In the genomic region with DNA sequence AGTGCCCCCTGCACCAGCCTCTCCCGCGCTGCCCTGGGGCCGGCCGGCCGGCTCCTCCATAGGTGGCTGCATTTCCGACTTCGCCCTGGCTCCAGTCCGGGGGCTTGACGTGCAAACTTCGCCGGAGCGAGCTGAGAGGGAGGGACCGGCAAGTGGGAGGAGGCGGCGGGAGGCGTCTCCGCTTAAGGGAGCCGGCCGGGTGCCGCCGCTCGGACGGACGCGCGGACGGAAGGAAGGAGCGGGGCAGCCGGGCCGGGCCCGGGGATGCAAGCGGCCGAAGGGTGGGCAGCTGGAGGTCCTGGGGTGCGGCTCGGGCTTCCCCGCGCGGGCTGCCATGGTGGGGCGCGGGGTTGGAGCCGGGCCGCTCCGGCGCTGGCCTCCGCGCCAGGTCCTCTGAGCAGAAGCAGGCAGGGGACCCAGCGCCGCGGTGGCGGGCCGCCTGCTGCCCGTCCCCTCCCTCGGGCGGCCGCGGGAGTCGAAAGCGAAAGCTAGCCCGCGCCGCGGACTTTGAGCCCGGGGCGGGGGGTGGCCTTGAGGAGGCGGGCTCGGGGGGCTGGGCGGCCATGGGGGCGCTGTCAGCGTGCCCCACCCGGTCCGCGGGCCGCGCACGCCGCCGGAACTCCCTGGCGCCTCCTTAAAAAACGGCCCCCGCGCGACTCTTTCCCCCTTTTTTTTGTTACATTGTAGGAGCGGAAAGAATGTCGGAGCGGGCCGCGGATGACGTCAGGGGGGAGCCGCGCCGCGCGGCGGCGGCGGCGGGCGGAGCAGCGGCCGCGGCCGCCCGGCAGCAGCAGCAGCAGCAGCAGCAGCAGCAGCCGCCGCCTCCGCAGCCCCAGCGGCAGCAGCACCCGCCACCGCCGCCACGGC, we compare ENCODE assay signal across 1 cellular context.
TF ChIP-seq lines count a peak whose summit lies in the region.

A gene (minus strand): TSS at position 483 of the 867 bp plus-strand sequence.

TF ChIP-seq in WTC11, 78 proteins besides CTCF, POLR2A, EP300 and RAD21 (continued from another document and continues in another):
- TF ChIP-seq, protein P1, sequence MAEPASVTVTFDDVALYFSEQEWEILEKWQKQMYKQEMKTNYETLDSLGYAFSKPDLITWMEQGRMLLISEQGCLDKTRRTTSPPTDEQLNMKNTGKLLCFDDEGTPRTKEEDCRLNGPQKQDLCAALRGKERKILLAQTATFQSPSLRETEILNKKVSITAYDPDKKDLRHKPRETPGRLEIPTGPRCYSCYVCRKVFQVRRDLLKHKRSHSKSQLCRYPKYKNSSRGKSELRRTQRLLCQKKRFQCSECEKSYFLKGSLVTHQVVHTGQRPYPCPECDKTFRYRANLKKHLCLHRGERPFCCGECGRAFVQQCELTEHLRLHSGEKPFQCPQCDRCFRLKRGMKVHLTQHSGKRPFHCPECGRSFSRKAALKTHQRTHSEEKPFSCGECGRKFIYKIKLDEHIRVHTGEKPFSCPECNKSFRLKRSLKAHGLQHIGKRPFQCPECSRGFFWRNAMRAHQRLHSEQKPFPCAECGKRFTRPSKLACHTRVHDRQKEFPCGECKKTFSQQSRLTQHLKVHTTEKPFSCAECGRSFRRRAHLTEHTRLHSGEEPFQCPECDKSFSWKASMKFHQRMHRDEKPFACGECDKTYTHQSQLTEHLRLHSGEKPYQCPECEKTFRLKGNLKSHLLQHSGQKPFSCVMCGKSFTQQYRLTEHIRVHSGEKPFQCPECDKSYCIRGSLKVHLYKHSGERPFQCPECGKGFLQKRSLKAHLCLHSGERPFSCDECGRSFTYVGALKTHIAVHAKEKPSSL (CRISPR knock-in tag; conservative IDR thresholded peaks at IDR 0.05), result no peak
- TF ChIP-seq, protein P2, sequence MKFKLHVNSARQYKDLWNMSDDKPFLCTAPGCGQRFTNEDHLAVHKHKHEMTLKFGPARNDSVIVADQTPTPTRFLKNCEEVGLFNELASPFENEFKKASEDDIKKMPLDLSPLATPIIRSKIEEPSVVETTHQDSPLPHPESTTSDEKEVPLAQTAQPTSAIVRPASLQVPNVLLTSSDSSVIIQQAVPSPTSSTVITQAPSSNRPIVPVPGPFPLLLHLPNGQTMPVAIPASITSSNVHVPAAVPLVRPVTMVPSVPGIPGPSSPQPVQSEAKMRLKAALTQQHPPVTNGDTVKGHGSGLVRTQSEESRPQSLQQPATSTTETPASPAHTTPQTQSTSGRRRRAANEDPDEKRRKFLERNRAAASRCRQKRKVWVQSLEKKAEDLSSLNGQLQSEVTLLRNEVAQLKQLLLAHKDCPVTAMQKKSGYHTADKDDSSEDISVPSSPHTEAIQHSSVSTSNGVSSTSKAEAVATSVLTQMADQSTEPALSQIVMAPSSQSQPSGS (CRISPR knock-in tag; IDR thresholded peaks at IDR 0.05; ENCODE audit: borderline replicate concordance, low read depth), result no peak
- TF ChIP-seq, protein P3, sequence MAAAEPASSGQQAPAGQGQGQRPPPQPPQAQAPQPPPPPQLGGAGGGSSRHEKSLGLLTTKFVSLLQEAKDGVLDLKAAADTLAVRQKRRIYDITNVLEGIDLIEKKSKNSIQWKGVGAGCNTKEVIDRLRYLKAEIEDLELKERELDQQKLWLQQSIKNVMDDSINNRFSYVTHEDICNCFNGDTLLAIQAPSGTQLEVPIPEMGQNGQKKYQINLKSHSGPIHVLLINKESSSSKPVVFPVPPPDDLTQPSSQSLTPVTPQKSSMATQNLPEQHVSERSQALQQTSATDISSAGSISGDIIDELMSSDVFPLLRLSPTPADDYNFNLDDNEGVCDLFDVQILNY (CRISPR knock-in tag; IDR thresholded peaks at IDR 0.05), result peak; percentile 48; the same call in 1 of the 2 replicates
- TF ChIP-seq, protein P4, sequence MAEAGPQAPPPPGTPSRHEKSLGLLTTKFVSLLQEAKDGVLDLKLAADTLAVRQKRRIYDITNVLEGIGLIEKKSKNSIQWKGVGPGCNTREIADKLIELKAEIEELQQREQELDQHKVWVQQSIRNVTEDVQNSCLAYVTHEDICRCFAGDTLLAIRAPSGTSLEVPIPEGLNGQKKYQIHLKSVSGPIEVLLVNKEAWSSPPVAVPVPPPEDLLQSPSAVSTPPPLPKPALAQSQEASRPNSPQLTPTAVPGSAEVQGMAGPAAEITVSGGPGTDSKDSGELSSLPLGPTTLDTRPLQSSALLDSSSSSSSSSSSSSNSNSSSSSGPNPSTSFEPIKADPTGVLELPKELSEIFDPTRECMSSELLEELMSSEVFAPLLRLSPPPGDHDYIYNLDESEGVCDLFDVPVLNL (CRISPR knock-in tag; IDR thresholded peaks at IDR 0.05; ENCODE audit: borderline replicate concordance, low read depth), result no peak
- TF ChIP-seq, protein P5, sequence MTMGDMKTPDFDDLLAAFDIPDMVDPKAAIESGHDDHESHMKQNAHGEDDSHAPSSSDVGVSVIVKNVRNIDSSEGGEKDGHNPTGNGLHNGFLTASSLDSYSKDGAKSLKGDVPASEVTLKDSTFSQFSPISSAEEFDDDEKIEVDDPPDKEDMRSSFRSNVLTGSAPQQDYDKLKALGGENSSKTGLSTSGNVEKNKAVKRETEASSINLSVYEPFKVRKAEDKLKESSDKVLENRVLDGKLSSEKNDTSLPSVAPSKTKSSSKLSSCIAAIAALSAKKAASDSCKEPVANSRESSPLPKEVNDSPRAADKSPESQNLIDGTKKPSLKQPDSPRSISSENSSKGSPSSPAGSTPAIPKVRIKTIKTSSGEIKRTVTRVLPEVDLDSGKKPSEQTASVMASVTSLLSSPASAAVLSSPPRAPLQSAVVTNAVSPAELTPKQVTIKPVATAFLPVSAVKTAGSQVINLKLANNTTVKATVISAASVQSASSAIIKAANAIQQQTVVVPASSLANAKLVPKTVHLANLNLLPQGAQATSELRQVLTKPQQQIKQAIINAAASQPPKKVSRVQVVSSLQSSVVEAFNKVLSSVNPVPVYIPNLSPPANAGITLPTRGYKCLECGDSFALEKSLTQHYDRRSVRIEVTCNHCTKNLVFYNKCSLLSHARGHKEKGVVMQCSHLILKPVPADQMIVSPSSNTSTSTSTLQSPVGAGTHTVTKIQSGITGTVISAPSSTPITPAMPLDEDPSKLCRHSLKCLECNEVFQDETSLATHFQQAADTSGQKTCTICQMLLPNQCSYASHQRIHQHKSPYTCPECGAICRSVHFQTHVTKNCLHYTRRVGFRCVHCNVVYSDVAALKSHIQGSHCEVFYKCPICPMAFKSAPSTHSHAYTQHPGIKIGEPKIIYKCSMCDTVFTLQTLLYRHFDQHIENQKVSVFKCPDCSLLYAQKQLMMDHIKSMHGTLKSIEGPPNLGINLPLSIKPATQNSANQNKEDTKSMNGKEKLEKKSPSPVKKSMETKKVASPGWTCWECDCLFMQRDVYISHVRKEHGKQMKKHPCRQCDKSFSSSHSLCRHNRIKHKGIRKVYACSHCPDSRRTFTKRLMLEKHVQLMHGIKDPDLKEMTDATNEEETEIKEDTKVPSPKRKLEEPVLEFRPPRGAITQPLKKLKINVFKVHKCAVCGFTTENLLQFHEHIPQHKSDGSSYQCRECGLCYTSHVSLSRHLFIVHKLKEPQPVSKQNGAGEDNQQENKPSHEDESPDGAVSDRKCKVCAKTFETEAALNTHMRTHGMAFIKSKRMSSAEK (CRISPR knock-in tag; IDR thresholded peaks at IDR 0.05; ENCODE audit: borderline replicate concordance), result no peak
- TF ChIP-seq ZNF121 (CRISPR knock-in tag; IDR thresholded peaks at IDR 0.05) (no peak), NR3C1 (CRISPR knock-in tag; conservative IDR thresholded peaks at IDR 0.05; ENCODE audit: low read depth) (no peak), KAT7 (CRISPR knock-in tag; IDR thresholded peaks at IDR 0.05; ENCODE audit: borderline replicate concordance) (no peak), NFE2L1 (CRISPR knock-in tag; IDR thresholded peaks at IDR 0.05) (no peak), ZNF317 (CRISPR knock-in tag; IDR thresholded peaks at IDR 0.05; ENCODE audit: borderline replicate concordance, low read depth) (no peak; the same call in 1 of the 2 replicates), RELA (CRISPR knock-in tag; IDR thresholded peaks at IDR 0.05; ENCODE audit: borderline replicate concordance) (no peak), IRF2 (CRISPR knock-in tag; IDR thresholded peaks at IDR 0.05; ENCODE audit: borderline replicate concordance, low read depth) (no peak), ZNF138 (CRISPR knock-in tag; conservative IDR thresholded peaks at IDR 0.05) (no peak), ZNF423 (CRISPR knock-in tag; IDR thresholded peaks at IDR 0.05) (no peak), EMX1 (CRISPR knock-in tag; IDR thresholded peaks at IDR 0.05) (no peak), FOXJ3 (CRISPR knock-in tag; IDR thresholded peaks at IDR 0.05; ENCODE audit: borderline replicate concordance) (no peak), NFATC4 (CRISPR knock-in tag; IDR thresholded peaks at IDR 0.05) (no peak), TEAD4 (CRISPR knock-in tag; IDR thresholded peaks at IDR 0.05) (no peak), CREB1 (CRISPR knock-in tag; IDR thresholded peaks at IDR 0.05) (no peak), CBFB (CRISPR knock-in tag; IDR thresholded peaks at IDR 0.05; ENCODE audit: low read depth) (no peak), JAZF1 (CRISPR knock-in tag; IDR thresholded peaks at IDR 0.05) (no peak)
- TF ChIP-seq, protein P6, sequence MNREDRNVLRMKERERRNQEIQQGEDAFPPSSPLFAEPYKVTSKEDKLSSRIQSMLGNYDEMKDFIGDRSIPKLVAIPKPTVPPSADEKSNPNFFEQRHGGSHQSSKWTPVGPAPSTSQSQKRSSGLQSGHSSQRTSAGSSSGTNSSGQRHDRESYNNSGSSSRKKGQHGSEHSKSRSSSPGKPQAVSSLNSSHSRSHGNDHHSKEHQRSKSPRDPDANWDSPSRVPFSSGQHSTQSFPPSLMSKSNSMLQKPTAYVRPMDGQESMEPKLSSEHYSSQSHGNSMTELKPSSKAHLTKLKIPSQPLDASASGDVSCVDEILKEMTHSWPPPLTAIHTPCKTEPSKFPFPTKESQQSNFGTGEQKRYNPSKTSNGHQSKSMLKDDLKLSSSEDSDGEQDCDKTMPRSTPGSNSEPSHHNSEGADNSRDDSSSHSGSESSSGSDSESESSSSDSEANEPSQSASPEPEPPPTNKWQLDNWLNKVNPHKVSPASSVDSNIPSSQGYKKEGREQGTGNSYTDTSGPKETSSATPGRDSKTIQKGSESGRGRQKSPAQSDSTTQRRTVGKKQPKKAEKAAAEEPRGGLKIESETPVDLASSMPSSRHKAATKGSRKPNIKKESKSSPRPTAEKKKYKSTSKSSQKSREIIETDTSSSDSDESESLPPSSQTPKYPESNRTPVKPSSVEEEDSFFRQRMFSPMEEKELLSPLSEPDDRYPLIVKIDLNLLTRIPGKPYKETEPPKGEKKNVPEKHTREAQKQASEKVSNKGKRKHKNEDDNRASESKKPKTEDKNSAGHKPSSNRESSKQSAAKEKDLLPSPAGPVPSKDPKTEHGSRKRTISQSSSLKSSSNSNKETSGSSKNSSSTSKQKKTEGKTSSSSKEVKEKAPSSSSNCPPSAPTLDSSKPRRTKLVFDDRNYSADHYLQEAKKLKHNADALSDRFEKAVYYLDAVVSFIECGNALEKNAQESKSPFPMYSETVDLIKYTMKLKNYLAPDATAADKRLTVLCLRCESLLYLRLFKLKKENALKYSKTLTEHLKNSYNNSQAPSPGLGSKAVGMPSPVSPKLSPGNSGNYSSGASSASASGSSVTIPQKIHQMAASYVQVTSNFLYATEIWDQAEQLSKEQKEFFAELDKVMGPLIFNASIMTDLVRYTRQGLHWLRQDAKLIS (CRISPR knock-in tag; IDR thresholded peaks at IDR 0.05; ENCODE audit: borderline replicate concordance), result no peak
- TF ChIP-seq, protein P7, sequence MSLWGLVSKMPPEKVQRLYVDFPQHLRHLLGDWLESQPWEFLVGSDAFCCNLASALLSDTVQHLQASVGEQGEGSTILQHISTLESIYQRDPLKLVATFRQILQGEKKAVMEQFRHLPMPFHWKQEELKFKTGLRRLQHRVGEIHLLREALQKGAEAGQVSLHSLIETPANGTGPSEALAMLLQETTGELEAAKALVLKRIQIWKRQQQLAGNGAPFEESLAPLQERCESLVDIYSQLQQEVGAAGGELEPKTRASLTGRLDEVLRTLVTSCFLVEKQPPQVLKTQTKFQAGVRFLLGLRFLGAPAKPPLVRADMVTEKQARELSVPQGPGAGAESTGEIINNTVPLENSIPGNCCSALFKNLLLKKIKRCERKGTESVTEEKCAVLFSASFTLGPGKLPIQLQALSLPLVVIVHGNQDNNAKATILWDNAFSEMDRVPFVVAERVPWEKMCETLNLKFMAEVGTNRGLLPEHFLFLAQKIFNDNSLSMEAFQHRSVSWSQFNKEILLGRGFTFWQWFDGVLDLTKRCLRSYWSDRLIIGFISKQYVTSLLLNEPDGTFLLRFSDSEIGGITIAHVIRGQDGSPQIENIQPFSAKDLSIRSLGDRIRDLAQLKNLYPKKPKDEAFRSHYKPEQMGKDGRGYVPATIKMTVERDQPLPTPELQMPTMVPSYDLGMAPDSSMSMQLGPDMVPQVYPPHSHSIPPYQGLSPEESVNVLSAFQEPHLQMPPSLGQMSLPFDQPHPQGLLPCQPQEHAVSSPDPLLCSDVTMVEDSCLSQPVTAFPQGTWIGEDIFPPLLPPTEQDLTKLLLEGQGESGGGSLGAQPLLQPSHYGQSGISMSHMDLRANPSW (CRISPR knock-in tag; conservative IDR thresholded peaks at IDR 0.05; ENCODE audit: low read depth), result no peak
- TF ChIP-seq, protein P8, sequence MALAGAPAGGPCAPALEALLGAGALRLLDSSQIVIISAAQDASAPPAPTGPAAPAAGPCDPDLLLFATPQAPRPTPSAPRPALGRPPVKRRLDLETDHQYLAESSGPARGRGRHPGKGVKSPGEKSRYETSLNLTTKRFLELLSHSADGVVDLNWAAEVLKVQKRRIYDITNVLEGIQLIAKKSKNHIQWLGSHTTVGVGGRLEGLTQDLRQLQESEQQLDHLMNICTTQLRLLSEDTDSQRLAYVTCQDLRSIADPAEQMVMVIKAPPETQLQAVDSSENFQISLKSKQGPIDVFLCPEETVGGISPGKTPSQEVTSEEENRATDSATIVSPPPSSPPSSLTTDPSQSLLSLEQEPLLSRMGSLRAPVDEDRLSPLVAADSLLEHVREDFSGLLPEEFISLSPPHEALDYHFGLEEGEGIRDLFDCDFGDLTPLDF (CRISPR knock-in tag; IDR thresholded peaks at IDR 0.05), result no peak
- TF ChIP-seq, protein P9, sequence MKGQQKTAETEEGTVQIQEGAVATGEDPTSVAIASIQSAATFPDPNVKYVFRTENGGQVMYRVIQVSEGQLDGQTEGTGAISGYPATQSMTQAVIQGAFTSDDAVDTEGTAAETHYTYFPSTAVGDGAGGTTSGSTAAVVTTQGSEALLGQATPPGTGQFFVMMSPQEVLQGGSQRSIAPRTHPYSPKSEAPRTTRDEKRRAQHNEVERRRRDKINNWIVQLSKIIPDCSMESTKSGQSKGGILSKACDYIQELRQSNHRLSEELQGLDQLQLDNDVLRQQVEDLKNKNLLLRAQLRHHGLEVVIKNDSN (CRISPR knock-in tag; IDR thresholded peaks at IDR 0.05), result peak; percentile 21; the same call in 1 of the 2 replicates
- TF ChIP-seq, protein P10, sequence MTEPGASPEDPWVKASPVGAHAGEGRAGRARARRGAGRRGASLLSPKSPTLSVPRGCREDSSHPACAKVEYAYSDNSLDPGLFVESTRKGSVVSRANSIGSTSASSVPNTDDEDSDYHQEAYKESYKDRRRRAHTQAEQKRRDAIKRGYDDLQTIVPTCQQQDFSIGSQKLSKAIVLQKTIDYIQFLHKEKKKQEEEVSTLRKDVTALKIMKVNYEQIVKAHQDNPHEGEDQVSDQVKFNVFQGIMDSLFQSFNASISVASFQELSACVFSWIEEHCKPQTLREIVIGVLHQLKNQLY (CRISPR knock-in tag; IDR thresholded peaks at IDR 0.05), result no peak
- TF ChIP-seq, protein P11, sequence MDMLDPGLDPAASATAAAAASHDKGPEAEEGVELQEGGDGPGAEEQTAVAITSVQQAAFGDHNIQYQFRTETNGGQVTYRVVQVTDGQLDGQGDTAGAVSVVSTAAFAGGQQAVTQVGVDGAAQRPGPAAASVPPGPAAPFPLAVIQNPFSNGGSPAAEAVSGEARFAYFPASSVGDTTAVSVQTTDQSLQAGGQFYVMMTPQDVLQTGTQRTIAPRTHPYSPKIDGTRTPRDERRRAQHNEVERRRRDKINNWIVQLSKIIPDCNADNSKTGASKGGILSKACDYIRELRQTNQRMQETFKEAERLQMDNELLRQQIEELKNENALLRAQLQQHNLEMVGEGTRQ (CRISPR knock-in tag; IDR thresholded peaks at IDR 0.05), result no peak
